Comparison of ENCODE assay signal across 33 cellular contexts in the genomic region with DNA sequence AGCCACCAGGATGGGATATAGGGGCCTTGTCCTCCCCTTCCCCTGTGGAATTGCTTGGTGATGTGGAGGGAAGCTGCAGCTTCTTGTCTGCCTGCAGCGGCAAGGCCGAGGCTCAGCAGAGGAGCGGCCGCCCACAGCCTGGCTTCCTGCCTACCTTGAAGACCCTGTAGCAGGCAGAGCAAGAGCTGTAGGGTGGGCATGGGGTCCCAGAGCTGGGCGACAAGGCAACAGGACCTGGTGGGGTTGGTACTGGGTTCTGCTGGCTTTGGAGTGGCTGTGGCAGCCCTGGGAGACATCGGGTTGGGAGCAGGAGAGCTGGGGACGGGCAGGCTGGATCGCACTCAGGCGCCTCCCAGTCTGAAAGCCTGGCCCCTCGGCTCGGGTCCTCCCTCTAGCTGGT. TPM values are rescaled to one million over a fixed set of nuclear protein-coding genes. Genes with fewer than 3 reads are reported as not detected.
"Had no signal": no experiment of that assay in that cellular context is flagged by ENCODE, and none has a peak within 500 bp of the region (broad histone marks: within the 10 kb centered on the region; RNA-seq: fewer than 3 reads in every experiment).

No MANE protein-coding gene starts in this region.

- H3K27ac Mint-ChIP-seq: activated CD4-positive, alpha-beta T cell treated with anti-CD3 and anti-CD28 coated beads, Interleukin-2, amount 10 ng/mL, durations not matched to agents 24 days and 14 days; activated CD8-positive, alpha-beta T cell treated with anti-CD3 and anti-CD28 coated beads for 36 hours; activated naive CD4-positive, alpha-beta T cell treated with anti-CD3 and anti-CD28 coated beads, Interleukin-2, amount 50 U/mL, for 24 hours; activated T-cell treated with anti-CD3 and anti-CD28 coated beads, Interleukin-2, amount 50 U/mL, for 72 hours; activated T-helper 17 cell treated with anti-CD3 and anti-CD28 coated beads, Interleukin-2, amount 50 U/mL, for 72 hours; T-helper 1 cell treated with Interleukin-12 subunit alpha and Interleukin-12 subunit beta and Interleukin-4 antibody, amounts not matched to agents 30 μg/mL and 1 μg/mL, for 36 hours; T-helper 2 cell treated with Interferon-gamma antibody and Interleukin-4, amounts not matched to agents 5 μg/mL and 100 μg/mL, for 36 hours had no signal

- H3K9me3 Mint-ChIP-seq: activated CD4-positive, alpha-beta T cell treated with anti-CD3 and anti-CD28 coated beads, Interleukin-2, amount 10 ng/mL, durations not matched to agents 24 days and 14 days; activated CD8-positive, alpha-beta T cell treated with anti-CD3 and anti-CD28 coated beads for 36 hours; activated naive CD4-positive, alpha-beta T cell treated with anti-CD3 and anti-CD28 coated beads, Interleukin-2, amount 50 U/mL, for 24 hours; activated T-cell treated with anti-CD3 and anti-CD28 coated beads, Interleukin-2, amount 50 U/mL, for 72 hours; activated T-helper 17 cell treated with anti-CD3 and anti-CD28 coated beads, Interleukin-2, amount 50 U/mL, for 72 hours; T-helper 1 cell treated with Interleukin-12 subunit alpha and Interleukin-12 subunit beta and Interleukin-4 antibody, amounts not matched to agents 30 μg/mL and 1 μg/mL, for 36 hours; T-helper 2 cell treated with Interferon-gamma antibody and Interleukin-4, amounts not matched to agents 5 μg/mL and 100 μg/mL, for 36 hours had no signal

- H3K27me3 Mint-ChIP-seq: activated T-helper 17 cell treated with anti-CD3 and anti-CD28 coated beads, Interleukin-2, amount 50 U/mL, for 72 hours had no signal

- H3K27ac ChIP-seq: Peyer's patch, SJCRH30, SK-N-MC had no signal

- DNase-seq: activated CD4-positive, alpha-beta T cell treated with anti-CD3 and anti-CD28 coated beads, Interleukin-2, amount 10 ng/mL, durations not matched to agents 24 days and 14 days; activated CD4-positive, alpha-beta T cell treated with anti-CD3 and anti-CD28 coated beads, Interleukin-2, amount 50 U/mL, for 4 hours; activated CD8-positive, alpha-beta T cell treated with anti-CD3 and anti-CD28 coated beads for 36 hours; activated effector memory CD4-positive, alpha-beta T cell treated with anti-CD3 and anti-CD28 coated beads, Interleukin-2, amount 50 U/mL, for 16 hours; activated naive CD4-positive, alpha-beta T cell; activated T-cell treated with anti-CD3 and anti-CD28 coated beads, Interleukin-2, amount 50 U/mL, for 1 hour; activated T-cell treated with anti-CD3 and anti-CD28 coated beads, Interleukin-2, amount 50 U/mL, for 72 hours; anterior cingulate cortex; Karpas-422; KBM-7; NCI-H1048; NCI-H1105 treated with DMSO at 0.1 percent for 48 hours; NCI-H1436; NCI-H1694; NCI-H1930; NCI-H2081 treated with DMSO at 0.1 percent for 48 hours; NCI-H226; NCI-H446 treated with DMSO at 0.1 percent for 48 hours; NCI-H524; NCI-H69; Peyer's patch; SHP77; SJCRH30 had no signal

- H3K4me1 Mint-ChIP-seq: activated naive CD4-positive, alpha-beta T cell treated with anti-CD3 and anti-CD28 coated beads, Interleukin-2, amount 50 U/mL, for 24 hours; activated T-helper 17 cell treated with anti-CD3 and anti-CD28 coated beads, Interleukin-2, amount 50 U/mL, for 72 hours had no signal

- H3K4me3 ChIP-seq: Peyer's patch, SJCRH30, SK-N-MC had no signal

- H3K9me3 ChIP-seq: Peyer's patch, SJCRH30 had no signal

- H3K36me3 ChIP-seq: Peyer's patch, SJCRH30 had no signal

- H3K36me3 Mint-ChIP-seq: activated naive CD4-positive, alpha-beta T cell treated with anti-CD3 and anti-CD28 coated beads, Interleukin-2, amount 50 U/mL, for 24 hours; brain had no signal

- H3K4me3 Mint-ChIP-seq: activated CD4-positive, alpha-beta T cell treated with anti-CD3 and anti-CD28 coated beads, Interleukin-2, amount 10 ng/mL, durations not matched to agents 24 days and 14 days; activated CD8-positive, alpha-beta T cell treated with anti-CD3 and anti-CD28 coated beads for 36 hours; activated naive CD4-positive, alpha-beta T cell treated with anti-CD3 and anti-CD28 coated beads, Interleukin-2, amount 50 U/mL, for 24 hours; activated T-cell treated with anti-CD3 and anti-CD28 coated beads, Interleukin-2, amount 50 U/mL, for 72 hours; activated T-helper 17 cell treated with anti-CD3 and anti-CD28 coated beads, Interleukin-2, amount 50 U/mL, for 72 hours; brain; T-helper 1 cell treated with Interleukin-12 subunit alpha and Interleukin-12 subunit beta and Interleukin-4 antibody, amounts not matched to agents 30 μg/mL and 1 μg/mL, for 36 hours; T-helper 2 cell treated with Interferon-gamma antibody and Interleukin-4, amounts not matched to agents 5 μg/mL and 100 μg/mL, for 36 hours had no signal

- H3K27me3 ChIP-seq: Peyer's patch, SJCRH30 had no signal

RNA-seq across cellular contexts. Expression of a gene that starts 22.7 kb away (rescaled TPM):
- total RNA-seq: activated CD4-positive, alpha-beta T cell treated with anti-CD3 and anti-CD28 coated beads, Interleukin-2, amount 10 ng/mL, durations not matched to agents 24 days and 14 days; activated CD8-positive, alpha-beta memory T cell treated with anti-CD3 and anti-CD28 coated beads for 36 hours; activated CD8-positive, alpha-beta T cell treated with anti-CD3 and anti-CD28 coated beads for 36 hours; activated T-cell treated with anti-CD3 and anti-CD28 coated beads, Interleukin-2, amount 50 U/mL, for 72 hours; activated T-helper 17 cell treated with anti-CD3 and anti-CD28 coated beads, Interleukin-2, amount 50 U/mL, for 72 hours; bronchial epithelial cell; cerebellum; MCF 10A; Peyer's patch; SJCRH30 had no signal
